In genomic region chr17:68255151-68255550, GRCh38 we compare ENCODE assay signal across 19 cellular contexts. TPM values are rescaled to one million over a fixed set of nuclear protein-coding genes. Genes with fewer than 3 reads are reported as not detected.
DNase-seq lines count a peak whose midpoint lies in the region; ATAC-seq and TF ChIP-seq lines count a peak whose summit lies in the region.
"Had no signal": no experiment of that assay in that cellular context is flagged by ENCODE, and none has a peak within 500 bp of the region (broad histone marks: within the 10 kb centered on the region; RNA-seq: fewer than 3 reads in every experiment).

No MANE protein-coding gene starts in this region.

- no peaks in the 10 kb centered on the region for H3K27me3 Mint-ChIP-seq in activated naive CD4-positive, alpha-beta T cell treated with anti-CD3 and anti-CD28 coated beads, Interleukin-2, amount 50 U/mL, for 24 hours
- H3K27me3 Mint-ChIP-seq in WTC11 (ENCODE audit: low read depth) (peaks cover 6% of the 10 kb centered on the region), neural progenitor cell (ENCODE audit: insufficient read depth, low read depth) (no peaks in the 10 kb centered on the region)

- TF ChIP-seq CTCF in WTC11 (IDR thresholded peaks at IDR 0.05) (no peak), stomach (IDR thresholded peaks at IDR 0.05) (no peak), neural progenitor cell (IDR thresholded peaks at IDR 0.05) (no peak)

- no peaks in the 10 kb centered on the region for H3K79me2 ChIP-seq in neural progenitor cell (ENCODE audit: low read depth)

- H3F3A ChIP-seq in neural progenitor cell (ENCODE audit: low read depth) = peaks cover 9% of the 10 kb centered on the region

- H3K27me3 ChIP-seq in iPS-20b (ENCODE audit: insufficient read depth, low read length) = no peaks in the 10 kb centered on the region
- no peaks in the 10 kb centered on the region for H3K27me3 ChIP-seq in stomach
- peaks cover 4% of the 10 kb centered on the region for H3K27me3 ChIP-seq in neural progenitor cell
- H3K27me3 ChIP-seq: dorsolateral prefrontal cortex, esophagus squamous epithelium, right atrium auricular region, SJCRH30, tibial artery had no signal

- H3K27ac ChIP-seq in iPS-20b (ENCODE audit: low read length) (no peak overlapping the region), stomach (peak overlapping the region in 3 of 5 donors; percentile 24 to 56 (median 29)), neural progenitor cell (no peak overlapping the region)
- H3K27ac ChIP-seq: right atrium auricular region, SJCRH30, tibial artery had no signal

- DNase-seq in activated naive CD4-positive, alpha-beta T cell treated with anti-CD3 and anti-CD28 coated beads, Interleukin-2, amount 50 U/mL, for 72 hours (ENCODE audit: low spot score in 2 of 2) = no peak
- no peak for DNase-seq in WTC11 (ENCODE audit: low spot score)
- DNase-seq in stomach = no peak
- no peak for DNase-seq in neural progenitor cell (ENCODE audit: low spot score)
- DNase-seq: dorsolateral prefrontal cortex; esophagus squamous epithelium; glutamatergic neuron; mammary epithelial cell; NCI-H2029; NCI-H510A; SJCRH30; stimulated activated CD4-positive, alpha-beta T cell treated with anti-CD3 and anti-CD28 coated beads, Interleukin-1b, Interleukin-23, amount 100 ng/mL, for 48 hours; tibial artery had no signal

- no peak overlapping the region for H2AFZ ChIP-seq in neural progenitor cell (replicated peaks)

- no peak for TF ChIP-seq POLR2A in stomach (IDR thresholded peaks at IDR 0.05)

- H3K4me3 ChIP-seq in iPS-20b (ENCODE audit: low read length) (no peak overlapping the region), stomach (no peak overlapping the region), neural progenitor cell (no peak overlapping the region)
- H3K4me3 ChIP-seq: dorsolateral prefrontal cortex, esophagus squamous epithelium, right atrium auricular region, SJCRH30, tibial artery had no signal

- H3K4me1 Mint-ChIP-seq in activated naive CD4-positive, alpha-beta T cell treated with anti-CD3 and anti-CD28 coated beads, Interleukin-2, amount 50 U/mL, for 24 hours = peaks cover 83% of the 10 kb centered on the region
- H3K4me1 Mint-ChIP-seq in WTC11 = peaks cover 10% of the 10 kb centered on the region
- peaks cover 13% of the 10 kb centered on the region for H3K4me1 Mint-ChIP-seq in neural progenitor cell

- no peak for TF ChIP-seq EP300 in stomach (IDR thresholded peaks at IDR 0.05)

- peaks cover 21% of the 10 kb centered on the region for H3K36me3 Mint-ChIP-seq in activated naive CD4-positive, alpha-beta T cell treated with anti-CD3 and anti-CD28 coated beads, Interleukin-2, amount 50 U/mL, for 24 hours
- H3K36me3 Mint-ChIP-seq in activated naive CD4-positive, alpha-beta T cell treated with anti-CD3 and anti-CD28 coated beads, Interleukin-2, amount 50 U/mL, for 72 hours = peaks cover 31 to 34% of the 10 kb centered on the region in 2 donors
- H3K36me3 Mint-ChIP-seq in WTC11 (peaks cover 39% of the 10 kb centered on the region), neural progenitor cell (peaks cover 26% of the 10 kb centered on the region)

- H3K4me2 ChIP-seq in neural progenitor cell = no peak overlapping the region

- POLR2A ChIA-PET in WTC11 (lab: Charles Lee) = no interaction called here

- no peaks in the 10 kb centered on the region for H4K20me1 ChIP-seq in neural progenitor cell (ENCODE audit: low read depth)

- H3K27ac Mint-ChIP-seq in activated naive CD4-positive, alpha-beta T cell treated with anti-CD3 and anti-CD28 coated beads, Interleukin-2, amount 50 U/mL, for 24 hours = peak overlapping the region; percentile 13
- H3K27ac Mint-ChIP-seq in activated naive CD4-positive, alpha-beta T cell treated with anti-CD3 and anti-CD28 coated beads, Interleukin-2, amount 50 U/mL, for 72 hours = peak overlapping the region in 1 of 2 donors; percentile 8
- H3K27ac Mint-ChIP-seq in WTC11 = no peak overlapping the region
- no peak overlapping the region for H3K27ac Mint-ChIP-seq in neural progenitor cell

- intact Hi-C loops in stomach (cut with DNase I; ENCODE audit: low total_unique reads) = no loop called here

- ATAC-seq in activated naive CD4-positive, alpha-beta T cell treated with anti-CD3 and anti-CD28 coated beads, Interleukin-2, amount 50 U/mL, for 72 hours = no peak
- ATAC-seq in WTC11 = 0 out of 2 replicates have a peak, but pooled peaks have one; percentile 11
- no peak for ATAC-seq in HG03457 (IDR thresholded peaks at IDR 0.05; ENCODE audit: unreplicated experiment)
- no peak for ATAC-seq in HG03342 (IDR thresholded peaks at IDR 0.05; ENCODE audit: unreplicated experiment)
- ATAC-seq: HCT116 had no signal

- H3K36me3 ChIP-seq in iPS-20b (ENCODE audit: insufficient read depth, low read depth, low read length) (peaks cover 48% of the 10 kb centered on the region), stomach (peaks cover 3 to 62% (median 56%) of the 10 kb centered on the region in 4 donors), neural progenitor cell (peaks cover 3% of the 10 kb centered on the region)

- no peaks in the 10 kb centered on the region for H3K9me3 Mint-ChIP-seq in activated naive CD4-positive, alpha-beta T cell treated with anti-CD3 and anti-CD28 coated beads, Interleukin-2, amount 50 U/mL, for 24 hours
- H3K9me3 Mint-ChIP-seq in activated naive CD4-positive, alpha-beta T cell treated with anti-CD3 and anti-CD28 coated beads, Interleukin-2, amount 50 U/mL, for 72 hours = no peaks in the 10 kb centered on the region
- H3K9me3 Mint-ChIP-seq in WTC11 = no peaks in the 10 kb centered on the region
- no peaks in the 10 kb centered on the region for H3K9me3 Mint-ChIP-seq in neural progenitor cell

- WGBS in stomach, 5 donors = 81 to 90% (median 85%) methylated on average over 4 of the region's 4 CpGs

- H3K9ac ChIP-seq in iPS-20b (ENCODE audit: low read depth, low read length) (peak overlapping the region; percentile 26; the same call in 1 of the 2 replicates), neural progenitor cell (no peak overlapping the region)

- peak overlapping the region; percentile 20 for H3K4me3 Mint-ChIP-seq in activated naive CD4-positive, alpha-beta T cell treated with anti-CD3 and anti-CD28 coated beads, Interleukin-2, amount 50 U/mL, for 24 hours
- no peak overlapping the region for H3K4me3 Mint-ChIP-seq in WTC11
- H3K4me3 Mint-ChIP-seq in neural progenitor cell = no peak overlapping the region

- no peaks in the 10 kb centered on the region for H3K9me3 ChIP-seq in iPS-20b (ENCODE audit: insufficient read depth, low read depth, low read length)
- no peaks in the 10 kb centered on the region for H3K9me3 ChIP-seq in stomach
- no peaks in the 10 kb centered on the region for H3K9me3 ChIP-seq in neural progenitor cell (ENCODE audit: low read depth)
- H3K9me3 ChIP-seq: esophagus squamous epithelium, right atrium auricular region, SJCRH30, tibial artery had no signal

- H3K4me1 ChIP-seq in iPS-20b (ENCODE audit: insufficient read depth, low read length) = 0 out of 2 replicates have a peak, but pooled peaks cover 3% of the 10 kb centered on the region
- H3K4me1 ChIP-seq in stomach = peaks cover 0 to 42% (median 17%) of the 10 kb centered on the region in 4 donors
- no peaks in the 10 kb centered on the region for H3K4me1 ChIP-seq in neural progenitor cell

- CTCF ChIA-PET in WTC11 (lab: Charles Lee) = interaction anchor here (1.1 to 1.2 kb wide), 2 partner anchors 144 to 182 kb away, joined by 4 read pairs; no protein-coding TSS in a partner anchor

TF ChIP-seq in WTC11, 78 proteins besides CTCF, POLR2A, EP300 and RAD21 (continues in another document):
- TF ChIP-seq SP1 (CRISPR knock-in tag; conservative IDR thresholded peaks at IDR 0.05) = no peak
- no peak for TF ChIP-seq ZNF121 (CRISPR knock-in tag; IDR thresholded peaks at IDR 0.05)
- no peak for TF ChIP-seq E2F4 (CRISPR knock-in tag; IDR thresholded peaks at IDR 0.05; ENCODE audit: borderline replicate concordance, low read depth)
- no peak for TF ChIP-seq ZNF423 (CRISPR knock-in tag; IDR thresholded peaks at IDR 0.05)
- no peak for TF ChIP-seq ZNF219 (CRISPR knock-in tag; IDR thresholded peaks at IDR 0.05; ENCODE audit: borderline replicate concordance)
- TF ChIP-seq E2F5 (CRISPR knock-in tag; IDR thresholded peaks at IDR 0.05) = no peak

RNA-seq across cellular contexts. Expression of gene AMZ2, which starts 7.3 kb away (rescaled TPM):
- 100 to 1,000 TPM; 106 to 113 TPM for total RNA-seq in activated naive CD4-positive, alpha-beta T cell treated with anti-CD3 and anti-CD28 coated beads, Interleukin-2, amount 50 U/mL, for 72 hours
- total RNA-seq in WTC11 (2021) (54.6 to 79.0 TPM (median 73.6 TPM) in 3 replicates), stomach (10 to 100 TPM in 4 of 5 donors, 1 to 10 TPM in 1; 1.2 to 73.2 (median 30.7) TPM), neural progenitor cell (ENCODE audit: low replicate concordance) (99.0 and 150 TPM in 2 replicates)
- 10 to 100 TPM; 46.3 to 61.7 (median 47.7) TPM for polyA plus RNA-seq in stomach

RNA-seq across cellular contexts. Expression of gene SLC16A6, which starts 35.8 kb away (rescaled TPM):
- total RNA-seq in activated naive CD4-positive, alpha-beta T cell treated with anti-CD3 and anti-CD28 coated beads, Interleukin-2, amount 50 U/mL, for 72 hours = 1 to 10 TPM in 1 of 2 donors, under 1 TPM in 1; 0.39 to 2.4 TPM
- total RNA-seq in WTC11 (2021) = 0.14 to 0.22 TPM (median 0.16 TPM) in 3 replicates
- total RNA-seq in stomach = under 1 TPM in 1 of 5 donors, not detected in 4; 0.92 TPM
- polyA plus RNA-seq in stomach = under 1 TPM in 2 of 3 donors, not detected in 1; 0.37 to 0.80 TPM
- total RNA-seq in neural progenitor cell (ENCODE audit: low replicate concordance) = 0.09 and 0.19 TPM in 2 replicates
- polyA plus RNA-seq: mammary epithelial cell had no signal

RNA-seq across cellular contexts. Expression of gene ARSG, which starts 36.1 kb away (rescaled TPM):
- 10 to 100 TPM in 1 of 2 donors, 1 to 10 TPM in 1; 1.8 to 12.1 TPM for total RNA-seq in activated naive CD4-positive, alpha-beta T cell treated with anti-CD3 and anti-CD28 coated beads, Interleukin-2, amount 50 U/mL, for 72 hours
- total RNA-seq in WTC11 (2021) (6.9 to 7.9 TPM (median 7.5 TPM) in 3 replicates), stomach (10 to 100 TPM in 2 of 5 donors, 1 to 10 TPM in 2, under 1 TPM in 1; 0.45 to 74.7 (median 7.5) TPM), neural progenitor cell (ENCODE audit: low replicate concordance) (19.5 and 20.0 TPM in 2 replicates)
- 1 to 10 TPM in 2 of 3 donors, under 1 TPM in 1; 0.56 to 1.7 (median 1.1) TPM for polyA plus RNA-seq in stomach

Comparison
In these comparisons a context has a peak if more than half of its experiments do, and no peak if none do; other contexts are left out.
1. H3K27ac ChIP-seq: peak in stomach (3 of 5); none in iPS-20b (single experiment) and neural progenitor cell (single experiment).